Comparison of ENCODE assay signal across 8 cellular contexts in the genomic region with DNA sequence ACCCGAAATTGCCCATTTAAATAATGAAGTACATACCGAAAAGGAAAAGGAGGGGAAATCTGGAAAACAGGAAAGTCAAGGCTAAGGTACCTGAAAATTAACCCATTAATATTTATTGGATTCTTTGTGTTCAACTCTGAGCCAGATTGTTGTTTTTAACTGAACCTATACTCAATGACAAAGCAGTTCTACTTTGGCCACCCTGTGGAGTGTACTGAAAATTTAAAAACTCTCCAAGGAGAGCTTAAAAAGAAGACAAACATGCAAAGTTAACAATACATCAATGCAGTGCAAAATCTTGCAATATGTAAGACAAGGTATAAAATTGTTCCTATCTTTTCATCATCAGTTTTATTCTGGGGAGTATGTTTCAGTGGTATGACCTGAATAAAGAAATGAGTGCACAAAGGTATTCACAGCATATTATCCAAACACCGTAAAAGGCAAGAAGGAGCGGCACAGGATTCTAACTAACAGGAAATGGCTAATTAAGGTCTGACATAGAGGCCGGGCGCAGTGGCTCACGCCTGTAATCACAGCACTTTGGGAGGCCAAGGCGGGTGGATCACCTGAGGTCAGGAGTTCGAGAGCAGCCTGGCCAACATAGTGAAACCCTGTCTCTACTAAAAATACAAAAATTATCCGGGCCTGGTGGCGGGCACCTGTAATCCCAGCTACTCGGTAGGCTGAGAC. TPM values are rescaled to one million over a fixed set of nuclear protein-coding genes. Genes with fewer than 3 reads are reported as not detected.
DNase-seq lines count a peak whose midpoint lies in the region; ATAC-seq and TF ChIP-seq lines count a peak whose summit lies in the region.

No MANE protein-coding gene starts in this region.

- H3K9me3 Mint-ChIP-seq in natural killer cell treated with Interleukin-12 subunit alpha and Interleukin-12 subunit beta and Interleukin-15 and Interleukin-18, amount 100 ng/mL, for 72 hours = no peaks in the 10 kb centered on the region

- no peak for TF ChIP-seq EP300 in SK-N-SH (IDR thresholded peaks at IDR 0.05; ENCODE audit: borderline replicate concordance in 1 of 2, low read depth in 1 of 2, low read length in 1 of 2)

- no peak for DNase-seq in right cardiac atrium
- no peak for DNase-seq in left cardiac atrium
- DNase-seq in natural killer cell treated with Interleukin-12 subunit alpha and Interleukin-12 subunit beta and Interleukin-15 and Interleukin-18, amount 100 ng/mL, for 72 hours (ENCODE audit: low spot score) = no peak
- no peak for DNase-seq in PC-3
- DNase-seq in SK-N-SH = no peak
- DNase-seq in NCI-H82 treated with DMSO at 0.1 percent for 48 hours (lab: John Stamatoyannopoulos, UW; ENCODE audit: unreplicated experiment) = no peak
- DNase-seq in GM03348 (ENCODE audit: low spot score) = no peak

- H3K36me3 Mint-ChIP-seq in natural killer cell treated with Interleukin-12 subunit alpha and Interleukin-12 subunit beta and Interleukin-15 and Interleukin-18, amount 100 ng/mL, for 72 hours = no peaks in the 10 kb centered on the region

- no peak for TF ChIP-seq RAD21 in SK-N-SH (IDR thresholded peaks at IDR 0.05; ENCODE audit: low read length)

- H3F3A ChIP-seq in PC-3 (ENCODE audit: low read length, unreplicated experiment) = no peaks in the 10 kb centered on the region
- H3F3A ChIP-seq in SK-N-SH (replicated peaks; ENCODE audit: insufficient read depth) = peaks cover 7% of the 10 kb centered on the region

- H3K27me3 ChIP-seq in right cardiac atrium (ENCODE audit: control insufficient read depth, insufficient read depth) = no peaks in the 10 kb centered on the region
- H3K27me3 ChIP-seq in duodenal mucosa (ENCODE audit: control insufficient read depth in 1 of 2, insufficient read depth in 2 of 2, low read length in 2 of 2) = peaks cover 9 to 35% of the 10 kb centered on the region in 2 donors
- no peaks in the 10 kb centered on the region for H3K27me3 ChIP-seq in PC-3 (ENCODE audit: low read length)
- H3K27me3 ChIP-seq in SK-N-SH (ENCODE audit: insufficient read depth) = 0 out of 2 replicates have a peak, but pooled peaks cover 5% of the 10 kb centered on the region

- no peak overlapping the region for H3K9ac ChIP-seq in duodenal mucosa (ENCODE audit: low read depth in 1 of 2, low read length in 2 of 2)
- no peak overlapping the region for H3K9ac ChIP-seq in PC-3 (ENCODE audit: low read length)
- H3K9ac ChIP-seq in SK-N-SH = no peak overlapping the region

- ATAC-seq in right cardiac atrium = no peak
- no peak for ATAC-seq in left cardiac atrium
- ATAC-seq in natural killer cell treated with Interleukin-12 subunit alpha and Interleukin-12 subunit beta and Interleukin-15 and Interleukin-18, amount 100 ng/mL, for 72 hours = no peak
- no peak for ATAC-seq in PC-3

- H3K9me2 ChIP-seq in PC-3 (replicated peaks; ENCODE audit: low read length) (no peaks in the 10 kb centered on the region), SK-N-SH (no peaks in the 10 kb centered on the region)

- no peaks in the 10 kb centered on the region for H3K9me3 ChIP-seq in right cardiac atrium (ENCODE audit: control insufficient read depth, low read length)
- peaks cover 5% of the 10 kb centered on the region in 2 donors for H3K9me3 ChIP-seq in duodenal mucosa (ENCODE audit: control insufficient read depth in 1 of 2, low read length in 2 of 2)
- 0 out of 2 replicates have a peak, but pooled peaks cover 5% of the 10 kb centered on the region for H3K9me3 ChIP-seq in PC-3 (ENCODE audit: low read length)
- no peaks in the 10 kb centered on the region for H3K9me3 ChIP-seq in SK-N-SH

- no peak overlapping the region for H3K27ac ChIP-seq in right cardiac atrium (ENCODE audit: low read length)
- no peak overlapping the region for H3K27ac ChIP-seq in duodenal mucosa (ENCODE audit: low read depth, low read length)
- no peak overlapping the region for H3K27ac ChIP-seq in PC-3 (ENCODE audit: low read length)
- H3K27ac ChIP-seq in SK-N-SH (ENCODE audit: low read depth in 2 of 2, low read length in 1 of 2) = no peak overlapping the region

- no peaks in the 10 kb centered on the region for H3K36me3 ChIP-seq in duodenal mucosa (ENCODE audit: control insufficient read depth in 1 of 2, insufficient read depth in 2 of 2, low read length in 2 of 2)
- H3K36me3 ChIP-seq in PC-3 (ENCODE audit: low read depth, low read length) = no peaks in the 10 kb centered on the region
- H3K36me3 ChIP-seq in SK-N-SH (replicated peaks in 1 of 2; ENCODE audit: control insufficient read depth in 1 of 2, insufficient read depth in 2 of 2, low read length in 1 of 2) = no peaks in the 10 kb centered on the region

- H2AFZ ChIP-seq in PC-3 (ENCODE audit: low read length) = no peak overlapping the region
- no peak overlapping the region for H2AFZ ChIP-seq in SK-N-SH (ENCODE audit: low read depth)

- H3K4me1 ChIP-seq in right cardiac atrium (ENCODE audit: control insufficient read depth, insufficient read depth, low read length) (no peaks in the 10 kb centered on the region), duodenal mucosa (ENCODE audit: control insufficient read depth in 1 of 2, insufficient read depth in 2 of 2, low read length in 2 of 2) (no peaks in the 10 kb centered on the region), PC-3 (ENCODE audit: insufficient read depth, low read length) (no peaks in the 10 kb centered on the region), SK-N-SH (ENCODE audit: control insufficient read depth in 1 of 2, insufficient read depth in 2 of 2, low read depth in 1 of 2, low read length in 1 of 2) (no peaks in the 10 kb centered on the region; a peak in 1 of 4 replicates)

- POLR2A ChIA-PET in PC-3 (lab: Charles Lee; ENCODE audit: unreplicated experiment) (no interaction called here), SK-N-SH (lab: Yijun Ruan, JAX) (no interaction called here)

- H4K20me1 ChIP-seq in PC-3 (ENCODE audit: low read length) = no peaks in the 10 kb centered on the region
- H4K20me1 ChIP-seq in SK-N-SH (ENCODE audit: insufficient read depth) = no peaks in the 10 kb centered on the region

- peaks cover 25 to 28% of the 10 kb centered on the region in 2 donors for H3K27me3 Mint-ChIP-seq in natural killer cell treated with Interleukin-12 subunit alpha and Interleukin-12 subunit beta and Interleukin-15 and Interleukin-18, amount 100 ng/mL, for 72 hours

- intact Hi-C loops in right cardiac atrium (cut with DNase I) = no loop called here
- intact Hi-C loops in left cardiac atrium (cut with DNase I) = no loop called here
- intact Hi-C loops in PC-3 (cut with micrococcal nuclease) = no loop called here

- peaks cover 13 to 15% of the 10 kb centered on the region in 2 donors for H3K4me1 Mint-ChIP-seq in natural killer cell treated with Interleukin-12 subunit alpha and Interleukin-12 subunit beta and Interleukin-15 and Interleukin-18, amount 100 ng/mL, for 72 hours (ENCODE audit: low read depth in 2 of 2)

- H3K27ac Mint-ChIP-seq in natural killer cell treated with Interleukin-12 subunit alpha and Interleukin-12 subunit beta and Interleukin-15 and Interleukin-18, amount 100 ng/mL, for 72 hours = no peak overlapping the region

- BruUV-seq in PC-3 (replicated peaks; lab: Mats Ljungman, UMichigan) = no TSS peak

- CTCF ChIA-PET in PC-3 (lab: Charles Lee) = no interaction called here
- CTCF ChIA-PET in SK-N-SH (lab: Yijun Ruan, JAX) = no interaction called here

- WGBS in right cardiac atrium = 74% methylated on average over 12 of the region's 12 CpGs
- 95% methylated on average over 12 of the region's 12 CpGs for WGBS in SK-N-SH (ENCODE audit: low lambda C conversion rate)

- H3K79me2 ChIP-seq in PC-3 (ENCODE audit: low read length) (no peaks in the 10 kb centered on the region), SK-N-SH (ENCODE audit: insufficient read depth) (no peaks in the 10 kb centered on the region)

- peak overlapping the region; percentile 52 for H3K4me3 Mint-ChIP-seq in natural killer cell treated with Interleukin-12 subunit alpha and Interleukin-12 subunit beta and Interleukin-15 and Interleukin-18, amount 100 ng/mL, for 72 hours

- H3K4me2 ChIP-seq in PC-3 (ENCODE audit: low read length) (no peak overlapping the region), SK-N-SH (no peak overlapping the region)

- TF ChIP-seq CTCF in PC-3 (conservative IDR thresholded peaks at IDR 0.05; ENCODE audit: low read depth, low read length) = no peak
- no peak for TF ChIP-seq CTCF in SK-N-SH (IDR thresholded peaks at IDR 0.05)

- H3K4me3 ChIP-seq in right cardiac atrium (ENCODE audit: low read length) (peak overlapping the region; percentile 89), duodenal mucosa (ENCODE audit: low read depth in 1 of 2, low read length in 2 of 2) (peak overlapping the region; percentile 65 to 70), PC-3 (ENCODE audit: low read length) (no peak overlapping the region), SK-N-SH (ENCODE audit: low read depth in 2 of 2, low read length in 1 of 2) (no peak overlapping the region; a peak in 1 of 4 replicates)

RNA-seq across cellular contexts. Expression of gene USP44, which starts 1.7 kb away (rescaled TPM):
- total RNA-seq in right cardiac atrium (1 to 10 TPM; 1.1 to 3.4 (median 2.3) TPM), left cardiac atrium (1 to 10 TPM in 1 of 2 donors, under 1 TPM in 1; 0.92 to 2.3 TPM), PC-3 (2014; rRNA removed) (not detected in 2 replicates)
- polyA plus RNA-seq in right cardiac atrium (0.84 TPM), SK-N-SH (2012; rRNA removed) (0.07 and 0.18 TPM in 2 replicates)
- total RNA-seq in natural killer cell treated with Interleukin-12 subunit alpha and Interleukin-12 subunit beta and Interleukin-15 and Interleukin-18, amount 100 ng/mL, for 72 hours = 1 to 10 TPM in 1 of 2 donors, under 1 TPM in 1; 0.59 to 1.8 TPM
- polyA plus RNA-seq in SK-N-SH (2012; cell fraction: cytosol; rRNA removed) = 0.18 and 0.39 TPM in 2 replicates
- polyA plus RNA-seq in SK-N-SH (2012; cell fraction: nucleus; rRNA removed) = 0.21 and 0.22 TPM in 2 replicates

Comparison
In these comparisons a context has a peak if more than half of its experiments do, and no peak if none do; other contexts are left out.
1. H3K4me3 ChIP-seq: peak in right cardiac atrium (single experiment) and duodenal mucosa (2 of 2); none in PC-3 (single experiment) and SK-N-SH (0 of 2).